ENCODE assay signal across 8 cellular contexts in genomic region chr1:24830680-24831272, GRCh38.
DNase-seq lines count a peak whose midpoint lies in the region; ATAC-seq, FAIRE-seq and TF ChIP-seq lines count a peak whose summit lies in the region.

No MANE protein-coding gene starts in this region.

- intact Hi-C loops in left colon (cut with DNase I, micrococcal nuclease), result no loop called here

- no peak for TF ChIP-seq POLR2A in upper lobe of left lung (IDR thresholded peaks at IDR 0.05)

- ATAC-seq in HG03378 (IDR thresholded peaks at IDR 0.05; ENCODE audit: unreplicated experiment) (peak; percentile 59), left colon (peak; percentile 50), upper lobe of left lung (ENCODE audit: low FRiP score in 2 of 2) (peak in 1 of 2 donors; percentile 80), GM21515 (IDR thresholded peaks at IDR 0.05; ENCODE audit: unreplicated experiment) (no peak), GM18502 (IDR thresholded peaks at IDR 0.05; ENCODE audit: poor library complexity, unreplicated experiment) (no peak)

- no peaks in the 10 kb centered on the region for H3K9me3 ChIP-seq in upper lobe of left lung

- peaks cover 29 to 54% (median 45%) of the 10 kb centered on the region in 4 donors for H3K4me1 ChIP-seq in upper lobe of left lung

- DNase-seq in CMK (ENCODE audit: low read depth) (peak; percentile 52), NCI-H69 (lab: John Stamatoyannopoulos, UW) (peak; percentile 61), bronchial epithelial cell (ENCODE audit: low read depth) (peak; percentile 80), left colon (no peak), upper lobe of left lung (no peak)

- TF ChIP-seq EP300 in upper lobe of left lung (IDR thresholded peaks at IDR 0.05), result no peak

- TF ChIP-seq CTCF in bronchial epithelial cell (IDR thresholded peaks at IDR 0.05; ENCODE audit: insufficient read depth, low read length, severe bottlenecking), result peak; percentile 67
- peak; percentile 33 to 81 (median 64) for TF ChIP-seq CTCF in upper lobe of left lung (IDR thresholded peaks at IDR 0.05)

- H3K36me3 ChIP-seq in bronchial epithelial cell (ENCODE audit: control insufficient read depth, insufficient read depth, low read length) (no peaks in the 10 kb centered on the region), upper lobe of left lung (peaks cover 0 to 16% (median 0%) of the 10 kb centered on the region in 4 donors)

- H3K4me3 ChIP-seq in bronchial epithelial cell (ENCODE audit: low read depth, low read length) (no peak overlapping the region), upper lobe of left lung (no peak overlapping the region)

- H3K27ac ChIP-seq in upper lobe of left lung, result no peak overlapping the region

- no peak for FAIRE-seq in bronchial epithelial cell (lab: Jason Lieb, UNC)

- H3K27me3 ChIP-seq in bronchial epithelial cell (ENCODE audit: control insufficient read depth, insufficient read depth, low read length), result no peaks in the 10 kb centered on the region
- no peaks in the 10 kb centered on the region for H3K27me3 ChIP-seq in upper lobe of left lung

- 52 to 53% methylated on average over 3 of the region's 3 CpGs for WGBS in upper lobe of left lung, 2 donors

Comparison
In these comparisons a context has a peak if more than half of its experiments do, and no peak if none do; other contexts are left out.
1. DNase-seq: peak in CMK (single experiment), NCI-H69 (single experiment) and bronchial epithelial cell (single experiment); none in left colon (0 of 2) and upper lobe of left lung (0 of 2).
2. ATAC-seq: peak in HG03378 (single experiment) and left colon (single experiment); none in GM21515 (single experiment) and GM18502 (single experiment).